23 cellular contexts compared by ENCODE assay signal in genomic region chr2:240157147-240157470, GRCh38. TPM values are rescaled to one million over a fixed set of nuclear protein-coding genes. Genes with fewer than 3 reads are reported as not detected.
DNase-seq lines count a peak whose midpoint lies in the region; ATAC-seq and TF ChIP-seq lines count a peak whose summit lies in the region.
"Had no signal": no experiment of that assay in that cellular context is flagged by ENCODE, and none has a peak within 500 bp of the region (broad histone marks: within the 10 kb centered on the region; RNA-seq: fewer than 3 reads in every experiment).

No MANE protein-coding gene starts in this region.

- no peak overlapping the region for H2AFZ ChIP-seq in H9 (ENCODE audit: low read length)

- intact Hi-C loops in lower lobe of right lung (cut with DNase I) = no loop called here
- intact Hi-C loops in spleen (cut with DNase I; ENCODE audit: low total_unique reads) = no loop called here
- intact Hi-C loops in testis (cut with DNase I; ENCODE audit: low total_unique reads) = no loop called here

- no peaks in the 10 kb centered on the region for H3K79me2 ChIP-seq in H9 (ENCODE audit: insufficient read depth, low read length)

- H3K27me3 ChIP-seq in H9 (ENCODE audit: insufficient read depth, low read length) (no peaks in the 10 kb centered on the region), RWPE2 (ENCODE audit: insufficient read depth, poor library complexity, severe bottlenecking) (no peaks in the 10 kb centered on the region), lower lobe of right lung (ENCODE audit: low read depth) (no peaks in the 10 kb centered on the region), spleen (replicated peaks in 1 of 7) (peaks cover 0 to 16% (median 0%) of the 10 kb centered on the region in 7 donors), testis (no peaks in the 10 kb centered on the region)
- H3K27me3 ChIP-seq: BLaER1 treated with 17β-estradiol and CSF1 and Interleukin-3, amounts not matched to agents 10 nM and 100 nM; Peyer's patch had no signal

- no peak overlapping the region for H3K18ac ChIP-seq in H9 (ENCODE audit: insufficient read length, low read depth, low read length)

- no peak overlapping the region for H2BK120ac ChIP-seq in H9 (ENCODE audit: low read depth, low read length, poor library complexity, severe bottlenecking)

- peaks cover 0 to 3% of the 10 kb centered on the region in 2 experiments; a peak in 4 of 5 replicates for H3K9me3 Mint-ChIP-seq in H9
- H3K9me3 Mint-ChIP-seq in stimulated activated memory B cell treated with anti-CD40 and anti-IgM and Interleukin-4, amounts not matched to agents 10 μg/mL and 1 μg/mL and 100 μg/mL, for 72 hours = peaks cover 8% of the 10 kb centered on the region
- H3K9me3 Mint-ChIP-seq in activated CD4-positive, alpha-beta memory T cell treated with anti-CD3 and anti-CD28 coated beads, Interleukin-2, amount 10 ng/mL, durations not matched to agents 7 days and 5 days = no peaks in the 10 kb centered on the region

- no peaks in the 10 kb centered on the region for H4K20me1 ChIP-seq in H9 (ENCODE audit: control insufficient read depth, insufficient read depth, insufficient read length)
- H4K20me1 ChIP-seq: BLaER1 treated with 17β-estradiol and CSF1 and Interleukin-3, amounts not matched to agents 10 nM and 100 nM had no signal

- CTCF ChIA-PET in activated CD4-positive, alpha-beta memory T cell treated with anti-CD3 and anti-CD28 coated beads, Interleukin-2, amount 10 ng/mL, durations not matched to agents 7 days and 5 days (lab: Charles Lee) = no interaction called here

- no peaks in the 10 kb centered on the region for H3K79me1 ChIP-seq in H9 (ENCODE audit: insufficient read depth, low read depth, low read length, poor library complexity, severe bottlenecking)

- H4K5ac ChIP-seq in H9 (ENCODE audit: insufficient read length, low read depth, low read length) = no peak overlapping the region

- no peak overlapping the region for H3K9ac ChIP-seq in H9 (ENCODE audit: extremely low read depth, insufficient read length, low read length)
- H3K9ac ChIP-seq: BLaER1 treated with 17β-estradiol and CSF1 and Interleukin-3, amounts not matched to agents 10 nM and 100 nM had no signal

- TF ChIP-seq CTCF in H9 (conservative IDR thresholded peaks at IDR 0.05) (no peak), RWPE2 (IDR thresholded peaks at IDR 0.05; ENCODE audit: poor library complexity, severe bottlenecking) (no peak), lower lobe of right lung (IDR thresholded peaks at IDR 0.05) (no peak), spleen (IDR thresholded peaks at IDR 0.05 in 8 of 11, conservative IDR thresholded peaks at IDR 0.05 in 3 of 11) (no peak), testis (IDR thresholded peaks at IDR 0.05) (no peak)

- no peak overlapping the region for H3K4me3 ChIP-seq in RWPE2 (ENCODE audit: severe bottlenecking)
- no peak overlapping the region for H3K4me3 ChIP-seq in lower lobe of right lung
- H3K4me3 ChIP-seq in spleen = no peak overlapping the region
- no peak overlapping the region for H3K4me3 ChIP-seq in testis
- H3K4me3 ChIP-seq: BLaER1 treated with 17β-estradiol and CSF1 and Interleukin-3, amounts not matched to agents 10 nM and 100 nM; Peyer's patch; SJSA1 had no signal

- H4K8ac ChIP-seq in H9 (replicated peaks; ENCODE audit: insufficient read length, low read depth, low read length) = no peak overlapping the region

- H3T11ph ChIP-seq in H9 (ENCODE audit: low read length) = no peak overlapping the region

- no peak overlapping the region for H4K91ac ChIP-seq in H9 (ENCODE audit: insufficient read length, low read depth, low read length)

- H3K4me3 Mint-ChIP-seq in H9 = no peak overlapping the region
- no peak overlapping the region for H3K4me3 Mint-ChIP-seq in stimulated activated memory B cell treated with anti-CD40 and anti-IgM and Interleukin-4, amounts not matched to agents 10 μg/mL and 1 μg/mL and 100 μg/mL, for 72 hours
- H3K4me3 Mint-ChIP-seq in activated CD4-positive, alpha-beta memory T cell treated with anti-CD3 and anti-CD28 coated beads, Interleukin-2, amount 10 ng/mL, durations not matched to agents 7 days and 5 days = no peak overlapping the region
- H3K4me3 Mint-ChIP-seq: CD4-positive, alpha-beta memory T cell had no signal

- H2BK5ac ChIP-seq in H9 (ENCODE audit: insufficient read length, low read length) = no peak overlapping the region

- no peaks in the 10 kb centered on the region for H3K23me2 ChIP-seq in H9 (ENCODE audit: insufficient read length, low read depth, low read length, poor library complexity, severe bottlenecking)

- WGBS in H9 (ENCODE audit: extremely low coverage, insufficient read length, low lambda C conversion rate) = no CpG with 5 or more reads among the region's 5 CpGs
- WGBS in spleen, 5 donors = 88 to 91% (median 89%) methylated on average over 5 of the region's 5 CpGs
- 88 to 90% methylated on average over 4 to 5 of the region's 5 CpGs for WGBS in testis, 2 donors

- no peak overlapping the region for H2BK15ac ChIP-seq in H9 (ENCODE audit: low read depth, low read length)

- peaks cover 15 to 27% of the 10 kb centered on the region in 2 experiments for H3K4me1 Mint-ChIP-seq in H9
- H3K4me1 Mint-ChIP-seq in stimulated activated memory B cell treated with anti-CD40 and anti-IgM and Interleukin-4, amounts not matched to agents 10 μg/mL and 1 μg/mL and 100 μg/mL, for 72 hours = no peaks in the 10 kb centered on the region
- no peaks in the 10 kb centered on the region for H3K4me1 Mint-ChIP-seq in activated CD4-positive, alpha-beta memory T cell treated with anti-CD3 and anti-CD28 coated beads, Interleukin-2, amount 10 ng/mL, durations not matched to agents 7 days and 5 days
- H3K4me1 Mint-ChIP-seq: CD4-positive, alpha-beta memory T cell had no signal

- no peak overlapping the region for H3K23ac ChIP-seq in H9 (ENCODE audit: insufficient read length, low read depth, low read length)

- no peak overlapping the region for H3K14ac ChIP-seq in H9 (ENCODE audit: insufficient read depth, low read length)

- H2AK5ac ChIP-seq in H9 (ENCODE audit: insufficient read length, low read length) = no peak overlapping the region

- POLR2A ChIA-PET in activated CD4-positive, alpha-beta memory T cell treated with anti-CD3 and anti-CD28 coated beads, Interleukin-2, amount 10 ng/mL, durations not matched to agents 7 days and 5 days (lab: Charles Lee) = no interaction called here

- H3K27ac ChIP-seq in H9 (ENCODE audit: insufficient read length, low read depth, low read length) (no peak overlapping the region), RWPE2 (ENCODE audit: poor library complexity, severe bottlenecking) (no peak overlapping the region), lower lobe of right lung (no peak overlapping the region), spleen (no peak overlapping the region), testis (no peak overlapping the region)
- H3K27ac ChIP-seq: BLaER1 treated with 17β-estradiol and CSF1 and Interleukin-3, amounts not matched to agents 10 nM and 100 nM; Peyer's patch; SJSA1 had no signal

- TF ChIP-seq POLR2A in spleen (IDR thresholded peaks at IDR 0.05) = no peak
- TF ChIP-seq POLR2A in testis (IDR thresholded peaks at IDR 0.05) = no peak

- no peak overlapping the region for H2BK20ac ChIP-seq in H9 (ENCODE audit: low read depth, low read length, poor library complexity, severe bottlenecking)

- H3K27ac Mint-ChIP-seq in H9 = peak overlapping the region in 2 of 3 experiments; percentile 44 to 47; a peak in 1 of 7 replicates
- H3K27ac Mint-ChIP-seq in stimulated activated memory B cell treated with anti-CD40 and anti-IgM and Interleukin-4, amounts not matched to agents 10 μg/mL and 1 μg/mL and 100 μg/mL, for 72 hours = no peak overlapping the region
- H3K27ac Mint-ChIP-seq in activated CD4-positive, alpha-beta memory T cell treated with anti-CD3 and anti-CD28 coated beads, Interleukin-2, amount 10 ng/mL, durations not matched to agents 7 days and 5 days = no peak overlapping the region
- H3K27ac Mint-ChIP-seq: CD4-positive, alpha-beta memory T cell had no signal

- peaks cover 14% of the 10 kb centered on the region for H3K27me3 Mint-ChIP-seq in H9 (ENCODE audit: low read depth)
- H3K27me3 Mint-ChIP-seq in stimulated activated memory B cell treated with anti-CD40 and anti-IgM and Interleukin-4, amounts not matched to agents 10 μg/mL and 1 μg/mL and 100 μg/mL, for 72 hours = peaks cover 32% of the 10 kb centered on the region
- H3K27me3 Mint-ChIP-seq in activated CD4-positive, alpha-beta memory T cell treated with anti-CD3 and anti-CD28 coated beads, Interleukin-2, amount 10 ng/mL, durations not matched to agents 7 days and 5 days = peaks cover 3% of the 10 kb centered on the region

- H3K36me3 ChIP-seq in RWPE2 (ENCODE audit: low read depth) (no peaks in the 10 kb centered on the region), lower lobe of right lung (no peaks in the 10 kb centered on the region), spleen (no peaks in the 10 kb centered on the region), testis (ENCODE audit: low read depth, missing control alignments) (no peaks in the 10 kb centered on the region)
- H3K36me3 ChIP-seq: BLaER1 treated with 17β-estradiol and CSF1 and Interleukin-3, amounts not matched to agents 10 nM and 100 nM; Peyer's patch; SJSA1 had no signal

- H3K4me1 ChIP-seq in H9 (ENCODE audit: insufficient read depth, low read length) (no peaks in the 10 kb centered on the region; the same call in 1 of the 2 replicates), RWPE2 (ENCODE audit: insufficient read depth, poor library complexity, severe bottlenecking) (no peaks in the 10 kb centered on the region), lower lobe of right lung (no peaks in the 10 kb centered on the region), spleen (no peaks in the 10 kb centered on the region), testis (peaks cover 5% of the 10 kb centered on the region)
- H3K4me1 ChIP-seq: BLaER1 treated with 17β-estradiol and CSF1 and Interleukin-3, amounts not matched to agents 10 nM and 100 nM; Caco-2; Peyer's patch; SJSA1 had no signal

- H3K9me3 ChIP-seq in H9 (ENCODE audit: control insufficient read depth, low read depth, low read length) = no peaks in the 10 kb centered on the region
- no peaks in the 10 kb centered on the region for H3K9me3 ChIP-seq in RWPE2 (ENCODE audit: severe bottlenecking)
- H3K9me3 ChIP-seq in lower lobe of right lung = no peaks in the 10 kb centered on the region
- peaks cover 0 to 7% (median 0%) of the 10 kb centered on the region in 8 donors for H3K9me3 ChIP-seq in spleen
- H3K9me3 ChIP-seq in testis = no peaks in the 10 kb centered on the region
- H3K9me3 ChIP-seq: Caco-2, Peyer's patch had no signal

- ATAC-seq in RWPE2 (ENCODE audit: low read depth) = no peak
- ATAC-seq in lower lobe of right lung = no peak
- no peak for ATAC-seq in stimulated activated memory B cell treated with anti-CD40 and anti-IgM and Interleukin-4, amounts not matched to agents 10 μg/mL and 1 μg/mL and 100 μg/mL, for 72 hours

- H2BK12ac ChIP-seq in H9 (ENCODE audit: insufficient read length, low read depth, low read length) = no peak overlapping the region

- no peak overlapping the region for H3K4ac ChIP-seq in H9 (ENCODE audit: low read depth, low read length)

- no peaks in the 10 kb centered on the region; a peak in 1 of 7 replicates for H3K36me3 Mint-ChIP-seq in H9 (ENCODE audit: insufficient read depth in 1 of 3, low read depth in 3 of 3)
- H3K36me3 Mint-ChIP-seq in stimulated activated memory B cell treated with anti-CD40 and anti-IgM and Interleukin-4, amounts not matched to agents 10 μg/mL and 1 μg/mL and 100 μg/mL, for 72 hours = no peaks in the 10 kb centered on the region
- no peaks in the 10 kb centered on the region for H3K36me3 Mint-ChIP-seq in activated CD4-positive, alpha-beta memory T cell treated with anti-CD3 and anti-CD28 coated beads, Interleukin-2, amount 10 ng/mL, durations not matched to agents 7 days and 5 days (ENCODE audit: low read depth)
- H3K36me3 Mint-ChIP-seq: CD4-positive, alpha-beta memory T cell had no signal

- DNase-seq in H9 (no peak), RWPE2 (ENCODE audit: low spot score) (peak; percentile 45), lower lobe of right lung (peak; percentile 15), spleen (peak; percentile 40), testis (no peak)
- no peak for DNase-seq in activated CD4-positive, alpha-beta memory T cell treated with anti-CD3 and anti-CD28 coated beads, Interleukin-2, amount 10 ng/mL, durations not matched to agents 7 days and 5 days
- DNase-seq: Caco-2; CD4-positive, alpha-beta memory T cell; HCEC 1CT; Kasumi-1; NCI-H1694; NCI-H2081; NCI-H2171; NCI-H345; NCI-H524; NCI-H774; NK-92 treated with Interleukin-12 subunit alpha and Interleukin-12 subunit beta, amount 100 ng/mL, for 24 hours had no signal

- H3K4me2 ChIP-seq in H9 (ENCODE audit: insufficient read depth, insufficient read length, low read length) = no peak overlapping the region
- H3K4me2 ChIP-seq: BLaER1 treated with 17β-estradiol and CSF1 and Interleukin-3, amounts not matched to agents 10 nM and 100 nM had no signal

- no peak overlapping the region for H3K56ac ChIP-seq in H9 (ENCODE audit: insufficient read length, low read depth, low read length)

RNA-seq across cellular contexts. Expression of gene OTOS, which starts 16.7 kb away (rescaled TPM):
- not detected in 2 replicates for total RNA-seq in H9 (2021)
- not detected for total RNA-seq in lower lobe of right lung
- not detected for total RNA-seq in spleen
- polyA plus RNA-seq in spleen = not detected
- total RNA-seq in testis = 1 to 10 TPM in 1 of 2 donors, not detected in 1; 1.5 TPM
- polyA plus RNA-seq in testis (ENCODE audit: insufficient read depth, low read depth, low replicate concordance) = 1.2 TPM
- not detected for total RNA-seq in activated CD4-positive, alpha-beta memory T cell treated with anti-CD3 and anti-CD28 coated beads, Interleukin-2, amount 10 ng/mL, durations not matched to agents 7 days and 5 days
- total RNA-seq: Caco-2; CD4-positive, alpha-beta memory T cell; G401; MCF 10A; Peyer's patch; SJSA1 had no signal
- polyA plus RNA-seq: CD4-positive, alpha-beta memory T cell had no signal

RNA-seq across cellular contexts. Expression of gene COPS9, which starts 21.0 kb away (rescaled TPM):
- 142 and 149 TPM in 2 replicates for total RNA-seq in H9 (2021)
- total RNA-seq in lower lobe of right lung = 109 TPM
- total RNA-seq in spleen = 100 to 1,000 TPM in 2 of 7 donors, 10 to 100 TPM in 5; 74.7 to 154 (median 85.7) TPM
- 100 to 1,000 TPM; 273 to 441 (median 321) TPM for polyA plus RNA-seq in spleen
- 100 to 1,000 TPM; 170 to 201 TPM for total RNA-seq in testis
- polyA plus RNA-seq in testis (ENCODE audit: insufficient read depth, low read depth, low replicate concordance) = 167 TPM
- 10 to 100 TPM; 95.5 to 96.2 TPM for total RNA-seq in activated CD4-positive, alpha-beta memory T cell treated with anti-CD3 and anti-CD28 coated beads, Interleukin-2, amount 10 ng/mL, durations not matched to agents 7 days and 5 days

Comparison
In these comparisons a context has a peak if more than half of its experiments do, and no peak if none do; other contexts are left out.
1. DNase-seq: peak in RWPE2 (single experiment), lower lobe of right lung (single experiment) and spleen (single experiment); none in H9 (single experiment), testis (single experiment) and activated CD4-positive, alpha-beta memory T cell treated with anti-CD3 and anti-CD28 coated beads, Interleukin-2, amount 10 ng/mL, durations not matched to agents 7 days and 5 days (single experiment).
2. H3K27ac Mint-ChIP-seq: peak in H9 (2 of 3); none in stimulated activated memory B cell treated with anti-CD40 and anti-IgM and Interleukin-4, amounts not matched to agents 10 μg/mL and 1 μg/mL and 100 μg/mL, for 72 hours (single experiment) and activated CD4-positive, alpha-beta memory T cell treated with anti-CD3 and anti-CD28 coated beads, Interleukin-2, amount 10 ng/mL, durations not matched to agents 7 days and 5 days (single experiment).